In the genomic region with DNA sequence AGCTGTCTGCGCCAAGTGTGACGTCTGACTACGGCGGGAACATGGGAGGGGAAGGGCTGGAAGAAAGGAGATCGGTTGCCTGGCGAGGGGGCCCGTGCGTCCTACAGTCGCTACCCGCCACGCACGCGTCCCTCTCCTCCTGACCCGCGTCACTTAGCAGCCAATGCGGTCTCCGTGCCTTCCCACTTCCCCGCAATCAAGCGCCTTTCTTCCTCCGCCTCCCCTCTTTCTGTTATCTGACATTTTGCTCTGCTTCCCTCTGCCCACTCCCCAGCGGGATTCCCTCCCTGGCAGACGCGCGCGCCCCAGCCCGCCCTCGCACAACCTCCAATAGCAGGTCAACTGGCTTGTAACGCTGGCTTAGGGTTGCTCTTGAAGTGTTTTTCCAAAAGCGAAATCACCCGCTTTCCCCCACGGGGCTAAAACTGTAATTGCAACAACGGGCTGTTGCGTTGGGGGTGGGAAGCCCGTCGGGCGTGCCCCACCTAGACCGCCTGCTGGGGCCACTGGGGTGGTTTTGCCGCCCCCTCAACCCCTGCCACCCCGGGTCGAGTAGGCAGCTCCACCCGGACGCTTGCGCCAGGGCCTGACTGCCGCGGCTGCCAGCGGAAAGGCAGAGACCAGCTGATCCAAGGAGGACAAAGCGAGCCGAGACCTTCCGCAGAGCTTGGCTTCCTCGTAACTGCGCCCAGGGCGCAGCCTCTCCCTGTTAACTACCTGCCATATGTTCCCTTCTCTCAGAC, we compare ENCODE assay signal across 8 cellular contexts. TPM values are rescaled to one million over a fixed set of nuclear protein-coding genes. Genes with fewer than 3 reads are reported as not detected.
DNase-seq lines count a peak whose midpoint lies in the region; ATAC-seq, FAIRE-seq and TF ChIP-seq lines count a peak whose summit lies in the region.

No MANE protein-coding gene starts in this region.

- H3K36me3 ChIP-seq in gastroesophageal sphincter (no peaks in the 10 kb centered on the region), neuron (ENCODE audit: insufficient read depth, low read length) (no peaks in the 10 kb centered on the region)

- H3K27ac ChIP-seq in gastroesophageal sphincter = peak overlapping the region in 3 of 4 donors; percentile 84

- H3K4me1 Mint-ChIP-seq in activated T-helper 17 cell treated with anti-CD3 and anti-CD28 coated beads, Interleukin-2, amount 50 U/mL, for 72 hours = peaks cover 4% of the 10 kb centered on the region

- TF ChIP-seq POLR2A in gastroesophageal sphincter (IDR thresholded peaks at IDR 0.05) = peak in 1 of 2 donors; percentile 18

- no peak for FAIRE-seq in RCC 7860 (lab: Jason Lieb, UNC)

- peak overlapping the region; percentile 77 for H2AFZ ChIP-seq in neuron (ENCODE audit: low read depth, low read length)

- TF ChIP-seq CTCF in gastroesophageal sphincter (IDR thresholded peaks at IDR 0.05) = peak in 2 of 4 experiments; percentile 27 to 28

- peaks cover 0 to 5% (median 0%) of the 10 kb centered on the region in 3 donors for H3K9me3 ChIP-seq in gastroesophageal sphincter
- H3K9me3 ChIP-seq in neuron (ENCODE audit: low read length) = no peaks in the 10 kb centered on the region

- peak overlapping the region; percentile 93 for H3K4me3 Mint-ChIP-seq in activated T-helper 17 cell treated with anti-CD3 and anti-CD28 coated beads, Interleukin-2, amount 50 U/mL, for 72 hours

- no peak for TF ChIP-seq EP300 in gastroesophageal sphincter (IDR thresholded peaks at IDR 0.05)

- H3K9me3 Mint-ChIP-seq in activated T-helper 17 cell treated with anti-CD3 and anti-CD28 coated beads, Interleukin-2, amount 50 U/mL, for 72 hours = peaks cover 4% of the 10 kb centered on the region

- 0% methylated on average over 24 to 25 of the region's 52 CpGs for WGBS in gastroesophageal sphincter (ENCODE audit: low coverage in 1 of 2), 2 donors

- ATAC-seq in GM19351 (IDR thresholded peaks at IDR 0.05; ENCODE audit: unreplicated experiment) = peak; percentile 36
- peak; percentile 30 for ATAC-seq in HG03280 (IDR thresholded peaks at IDR 0.05; ENCODE audit: unreplicated experiment)
- ATAC-seq in activated T-helper 17 cell treated with anti-CD3 and anti-CD28 coated beads, Interleukin-2, amount 50 U/mL, for 72 hours (replicated peaks) = peak; percentile 20
- peak; percentile 27 for ATAC-seq in gastroesophageal sphincter

- H3K36me3 Mint-ChIP-seq in activated T-helper 17 cell treated with anti-CD3 and anti-CD28 coated beads, Interleukin-2, amount 50 U/mL, for 72 hours (ENCODE audit: low read depth) = no peaks in the 10 kb centered on the region

- H3K4me1 ChIP-seq in gastroesophageal sphincter = peaks cover 0 to 23% (median 4%) of the 10 kb centered on the region in 3 donors
- H3K4me1 ChIP-seq in neuron (ENCODE audit: insufficient read depth, low read length) = peaks cover 16% of the 10 kb centered on the region

- H3K27ac Mint-ChIP-seq in activated T-helper 17 cell treated with anti-CD3 and anti-CD28 coated beads, Interleukin-2, amount 50 U/mL, for 72 hours = no peak overlapping the region

- H3K4me3 ChIP-seq in gastroesophageal sphincter = peak overlapping the region; percentile 57 to 73
- peak overlapping the region; percentile 72 for H3K4me3 ChIP-seq in neuron (ENCODE audit: low read length)

- H3K27me3 ChIP-seq in gastroesophageal sphincter (no peaks in the 10 kb centered on the region), neuron (ENCODE audit: insufficient read depth, low read length) (no peaks in the 10 kb centered on the region)

- peaks cover 25% of the 10 kb centered on the region for H3K27me3 Mint-ChIP-seq in activated T-helper 17 cell treated with anti-CD3 and anti-CD28 coated beads, Interleukin-2, amount 50 U/mL, for 72 hours

- DNase-seq in DMS 273 (lab: John Stamatoyannopoulos, UW; ENCODE audit: unreplicated experiment) = peak; percentile 94
- DNase-seq in NCI-H526 (lab: John Stamatoyannopoulos, UW) = peak; percentile 89 to 95
- no peak for DNase-seq in RCC 7860 (ENCODE audit: low spot score)

RNA-seq across cellular contexts. Expression of gene SOX4, which starts 6.2 kb away (rescaled TPM):
- 1 to 10 TPM in 1 of 2 donors, under 1 TPM in 1; 0.71 to 1.5 TPM for total RNA-seq in activated T-helper 17 cell treated with anti-CD3 and anti-CD28 coated beads, Interleukin-2, amount 50 U/mL, for 72 hours
- total RNA-seq in gastroesophageal sphincter = 1 to 10 TPM; 3.3 to 4.6 (median 4.1) TPM
